ENCODE assay signal across 20 cellular contexts in genomic region chr16:12066823-12067222, GRCh38.
DNase-seq lines count a peak whose midpoint lies in the region; ATAC-seq, FAIRE-seq and TF ChIP-seq lines count a peak whose summit lies in the region.
"Had no signal": no experiment of that assay in that cellular context is flagged by ENCODE, and none has a peak within 500 bp of the region (broad histone marks: within the 10 kb centered on the region; RNA-seq: fewer than 3 reads in every experiment).

No MANE protein-coding gene starts in this region.

- H3K4me3 ChIP-seq in A549 = no peak overlapping the region
- no peak overlapping the region for H3K4me3 ChIP-seq in spleen
- H3K4me3 ChIP-seq in upper lobe of right lung = no peak overlapping the region
- H3K4me3 ChIP-seq: BLaER1 treated with 17β-estradiol and CSF1 and Interleukin-3, amounts not matched to agents 10 nM and 100 nM; GM12878; K562 had no signal

- no peaks in the 10 kb centered on the region for H3K9me3 Mint-ChIP-seq in chondrocyte (ENCODE audit: low read depth)
- no peaks in the 10 kb centered on the region for H3K9me3 Mint-ChIP-seq in osteocyte (ENCODE audit: unreplicated experiment)
- H3K9me3 Mint-ChIP-seq: CD8-positive, alpha-beta memory T cell had no signal

- H3K27ac Mint-ChIP-seq in chondrocyte (ENCODE audit: unreplicated experiment) (no peak overlapping the region), T-helper 17 cell (no peak overlapping the region), osteocyte (ENCODE audit: unreplicated experiment) (no peak overlapping the region)

- H3K27me3 ChIP-seq in spleen (replicated peaks in 1 of 7) = no peaks in the 10 kb centered on the region
- H3K27me3 ChIP-seq in upper lobe of right lung = no peaks in the 10 kb centered on the region
- H3K27me3 ChIP-seq: BLaER1 treated with 17β-estradiol and CSF1 and Interleukin-3, amounts not matched to agents 10 nM and 100 nM had no signal

- no peak for TF ChIP-seq EP300 in A549 (IDR thresholded peaks at IDR 0.05)

- H3K4me3 Mint-ChIP-seq in chondrocyte (ENCODE audit: unreplicated experiment) = no peak overlapping the region
- H3K4me3 Mint-ChIP-seq in T-helper 17 cell = no peak overlapping the region
- H3K4me3 Mint-ChIP-seq in osteocyte (ENCODE audit: unreplicated experiment) = no peak overlapping the region
- H3K4me3 Mint-ChIP-seq: CD8-positive, alpha-beta memory T cell had no signal

- H3K36me3 ChIP-seq in spleen = peaks cover 0 to 37% (median 13%) of the 10 kb centered on the region in 6 donors
- H3K36me3 ChIP-seq in upper lobe of right lung = no peaks in the 10 kb centered on the region

- CTCF ChIA-PET in A549 (lab: Yijun Ruan, JAX) = interaction anchor here (1.1 to 5.7 kb wide), 27 partner anchors 7 to 671 kb away, joined by 3 to 61 read pairs (median 10); partner anchors contain the start of genes GSPT1, SNX29 and TNFRSF17

- POLR2A ChIA-PET in A549 (lab: Yijun Ruan, JAX) = no interaction called here

- H3K4me1 ChIP-seq in A549 (no peaks in the 10 kb centered on the region), spleen (peaks cover 6 to 31% (median 19%) of the 10 kb centered on the region in 6 donors), upper lobe of right lung (peaks cover 22% of the 10 kb centered on the region)

- TF ChIP-seq POLR2A in A549 (IDR thresholded peaks at IDR 0.05; ENCODE audit: low read length) = no peak
- no peak for TF ChIP-seq POLR2A in spleen (IDR thresholded peaks at IDR 0.05)

- WGBS in A549 (ENCODE audit: missing lambda C conversion rate) = 65% methylated on average over 5 of the region's 5 CpGs
- 73 to 85% (median 79%) methylated on average over 5 of the region's 5 CpGs for WGBS in spleen, 5 donors

- H3K4me1 Mint-ChIP-seq in chondrocyte (ENCODE audit: low read depth) (peaks cover 7% of the 10 kb centered on the region), T-helper 17 cell (peaks cover 2% of the 10 kb centered on the region), osteocyte (ENCODE audit: unreplicated experiment) (peaks cover 9% of the 10 kb centered on the region)

- TF ChIP-seq CTCF in A549 (IDR thresholded peaks at IDR 0.05) (no peak), chondrocyte (IDR thresholded peaks at IDR 0.05) (no peak), spleen (IDR thresholded peaks at IDR 0.05 in 8 of 11, conservative IDR thresholded peaks at IDR 0.05 in 3 of 11) (no peak), upper lobe of right lung (IDR thresholded peaks at IDR 0.05) (no peak), osteocyte (IDR thresholded peaks at IDR 0.05) (no peak)

- H3K4me2 ChIP-seq in A549 = no peak overlapping the region

- no peaks in the 10 kb centered on the region for H3K9me3 ChIP-seq in A549
- H3K9me3 ChIP-seq in spleen = no peaks in the 10 kb centered on the region
- no peaks in the 10 kb centered on the region for H3K9me3 ChIP-seq in upper lobe of right lung
- H3K9me3 ChIP-seq in T-helper 17 cell (ENCODE audit: control insufficient read depth, low read length, poor library complexity, severe bottlenecking) = no peaks in the 10 kb centered on the region
- H3K9me3 ChIP-seq: BLaER1 treated with 17β-estradiol and CSF1 and Interleukin-3, amounts not matched to agents 10 nM and 100 nM had no signal

- no peak for ATAC-seq in A549
- ATAC-seq in upper lobe of right lung = no peak
- no peak for ATAC-seq in GM19463 (IDR thresholded peaks at IDR 0.05; ENCODE audit: unreplicated experiment)
- no peak for ATAC-seq in T-helper 17 cell

- H3K27me3 Mint-ChIP-seq in chondrocyte (ENCODE audit: low read depth) = no peaks in the 10 kb centered on the region
- no peaks in the 10 kb centered on the region for H3K27me3 Mint-ChIP-seq in T-helper 17 cell
- H3K27me3 Mint-ChIP-seq in osteocyte (ENCODE audit: unreplicated experiment) = no peaks in the 10 kb centered on the region
- H3K27me3 Mint-ChIP-seq: CD8-positive, alpha-beta memory T cell had no signal

- intact Hi-C loops in spleen (cut with DNase I; ENCODE audit: low total_unique reads) (loop anchor here (5.0 to 10.0 kb wide), 3 partner anchors 92 to 212 kb away; partner anchors contain the start of genes RSL1D1 and SNX29), upper lobe of right lung (cut with DNase I) (loop anchor here (10.0 kb wide), 1 partner anchor 62 kb away; no protein-coding TSS in a partner anchor)

- no peak for TF ChIP-seq RAD21 in A549 (conservative IDR thresholded peaks at IDR 0.05 in 1 of 2, IDR thresholded peaks at IDR 0.05 in 1 of 2)

- DNase-seq in A549 (ENCODE audit: low read depth in 1 of 2, low spot score in 1 of 2) (no peak), chondrocyte (ENCODE audit: low spot score) (peak; percentile 12), spleen (peak; percentile 16), upper lobe of right lung (peak; percentile 15), T-helper 17 cell (no peak), osteocyte (ENCODE audit: extremely low spot score, unreplicated experiment) (no peak)
- DNase-seq: CD8-positive, alpha-beta memory T cell; COR-L47; DMS 273 treated with DMSO at 0.1 percent for 48 hours; DMS53; DND-41; EL; GOT3; IMR-90 had no signal

- FAIRE-seq in A549 (lab: Jason Lieb, UNC) = no peak
- FAIRE-seq: GM12878, HTR-8/SVneo had no signal

- H3K27ac ChIP-seq in A549 (no peak overlapping the region), spleen (no peak overlapping the region), upper lobe of right lung (no peak overlapping the region)
- H3K27ac ChIP-seq: 22Rv1; BLaER1 treated with 17β-estradiol and CSF1 and Interleukin-3, amounts not matched to agents 10 nM and 100 nM had no signal

- peaks cover 3% of the 10 kb centered on the region for H3K36me3 Mint-ChIP-seq in chondrocyte (ENCODE audit: low read depth)
- H3K36me3 Mint-ChIP-seq in T-helper 17 cell (ENCODE audit: low read depth) = no peaks in the 10 kb centered on the region
- H3K36me3 Mint-ChIP-seq in osteocyte (ENCODE audit: unreplicated experiment) = no peaks in the 10 kb centered on the region

TF ChIP-seq in A549, 52 proteins besides CTCF, POLR2A, EP300 and RAD21:
- peak; percentile 65 for TF ChIP-seq ZC3H11A (IDR thresholded peaks at IDR 0.05)
- TF ChIP-seq RFX5 (IDR thresholded peaks at IDR 0.05) = no peak

Comparison
In these comparisons a context has a peak if more than half of its experiments do, and no peak if none do; other contexts are left out.
1. DNase-seq: peak in chondrocyte (single experiment), spleen (single experiment) and upper lobe of right lung (single experiment); none in A549 (0 of 2), T-helper 17 cell (0 of 3) and osteocyte (single experiment).